Comparison of ENCODE assay signal across 7 cellular contexts in the genomic region with DNA sequence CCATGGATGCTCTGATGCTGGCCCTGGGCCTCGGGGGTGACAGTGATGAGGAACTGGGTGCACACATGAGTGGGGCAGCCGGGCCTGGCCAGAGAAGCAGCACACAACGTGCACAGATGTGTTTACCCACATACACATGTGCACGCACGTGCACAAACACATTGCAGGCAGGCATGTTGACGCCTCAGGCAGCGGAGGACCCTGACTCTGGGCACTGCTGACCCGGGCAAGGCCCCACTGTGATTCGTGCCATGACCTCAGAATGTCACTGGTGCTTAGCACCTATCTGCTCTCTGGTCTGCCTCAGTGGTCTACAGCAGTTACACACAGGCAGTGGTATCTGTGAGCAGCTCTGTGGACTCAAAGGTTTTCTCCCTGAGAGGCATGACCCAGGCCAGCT. TPM values are rescaled to one million over a fixed set of nuclear protein-coding genes. Genes with fewer than 3 reads are reported as not detected.
"Had no signal": no experiment of that assay in that cellular context is flagged by ENCODE, and none has a peak within 500 bp of the region (broad histone marks: within the 10 kb centered on the region; RNA-seq: fewer than 3 reads in every experiment).

A gene (plus strand): TSS at position 301 of the 400 bp plus-strand sequence. CDS start 1,545 bp downstream, outside the sequence.

RNA-seq across cellular contexts. Expression of the gene that starts here (rescaled TPM):
- total RNA-seq: GM23248, GM23338, H1, H4, H7, H9, HFFc6 had no signal
